In genomic region chr17:36496018-36496789, GRCh38 we compare ENCODE assay signal across 19 cellular contexts. TPM values are rescaled to one million over a fixed set of nuclear protein-coding genes. Genes with fewer than 3 reads are reported as not detected.
DNase-seq lines count a peak whose midpoint lies in the region; ATAC-seq, FAIRE-seq and TF ChIP-seq lines count a peak whose summit lies in the region.
"Had no signal": no experiment of that assay in that cellular context is flagged by ENCODE, and none has a peak within 500 bp of the region (broad histone marks: within the 10 kb centered on the region; RNA-seq: fewer than 3 reads in every experiment).

No MANE protein-coding gene starts in this region.

- H3K36me3 ChIP-seq in astrocyte (ENCODE audit: insufficient read depth, low read length) (peaks cover 47% of the 10 kb centered on the region), kidney (ENCODE audit: control insufficient read depth in 1 of 2, insufficient read depth in 2 of 2, low read length in 2 of 2) (peaks cover 43 to 66% of the 10 kb centered on the region in 2 donors)

- no peak overlapping the region for H3K4me3 ChIP-seq in astrocyte (ENCODE audit: insufficient read depth, low read depth, low read length)
- no peak overlapping the region for H3K4me3 ChIP-seq in kidney (ENCODE audit: low read length in 2 of 2)
- H3K4me3 ChIP-seq: gastroesophageal sphincter, MG63, SK-N-MC, smooth muscle cell, thoracic aorta had no signal

- peaks cover 9% of the 10 kb centered on the region for H3K79me2 ChIP-seq in astrocyte (ENCODE audit: insufficient read depth, low read length)

- H3K9me3 Mint-ChIP-seq in activated CD8-positive, alpha-beta T cell treated with anti-CD3 and anti-CD28 coated beads for 36 hours: no peaks in the 10 kb centered on the region
- no peaks in the 10 kb centered on the region for H3K9me3 Mint-ChIP-seq in activated CD8-positive, alpha-beta T cell treated with anti-CD3 and anti-CD28 coated beads, Interleukin-2, amount 10 ng/mL, durations not matched to agents 7 days and 5 days (ENCODE audit: insufficient read depth)
- H3K9me3 Mint-ChIP-seq in astrocyte (ENCODE audit: unreplicated experiment): no peaks in the 10 kb centered on the region
- H3K9me3 Mint-ChIP-seq in stimulated activated effector memory CD8-positive, alpha-beta T cell treated with anti-CD3 and anti-CD28 coated beads, Interleukin-12 subunit alpha, Interleukin-12 subunit beta, amount 100 ng/mL, for 72 hours: no peaks in the 10 kb centered on the region

- H3K27ac Mint-ChIP-seq in activated CD8-positive, alpha-beta T cell treated with anti-CD3 and anti-CD28 coated beads for 36 hours: peak overlapping the region; percentile 64
- H3K27ac Mint-ChIP-seq in activated CD8-positive, alpha-beta T cell treated with anti-CD3 and anti-CD28 coated beads, Interleukin-2, amount 10 ng/mL, durations not matched to agents 7 days and 5 days: no peak overlapping the region
- peak overlapping the region; percentile 89 for H3K27ac Mint-ChIP-seq in astrocyte (ENCODE audit: unreplicated experiment)
- H3K27ac Mint-ChIP-seq in stimulated activated effector memory CD8-positive, alpha-beta T cell treated with anti-CD3 and anti-CD28 coated beads, Interleukin-12 subunit alpha, Interleukin-12 subunit beta, amount 100 ng/mL, for 72 hours: peak overlapping the region; percentile 71

- no peak for TF ChIP-seq CTCF in activated CD8-positive, alpha-beta T cell treated with anti-CD3 and anti-CD28 coated beads for 36 hours (IDR thresholded peaks at IDR 0.05)
- no peak for TF ChIP-seq CTCF in astrocyte (IDR thresholded peaks at IDR 0.05; ENCODE audit: insufficient read depth, low read depth, low read length)
- TF ChIP-seq CTCF in kidney (IDR thresholded peaks at IDR 0.05; ENCODE audit: borderline replicate concordance, extremely low read depth, insufficient read depth): no peak

- peaks cover 42% of the 10 kb centered on the region for H3K36me3 Mint-ChIP-seq in activated CD8-positive, alpha-beta T cell treated with anti-CD3 and anti-CD28 coated beads for 36 hours (ENCODE audit: low read depth)
- peaks cover 56% of the 10 kb centered on the region for H3K36me3 Mint-ChIP-seq in activated CD8-positive, alpha-beta T cell treated with anti-CD3 and anti-CD28 coated beads, Interleukin-2, amount 10 ng/mL, durations not matched to agents 7 days and 5 days (ENCODE audit: low read depth)
- peaks cover 15% of the 10 kb centered on the region for H3K36me3 Mint-ChIP-seq in astrocyte (ENCODE audit: low read depth, unreplicated experiment)
- peaks cover 100% of the 10 kb centered on the region for H3K36me3 Mint-ChIP-seq in stimulated activated effector memory CD8-positive, alpha-beta T cell treated with anti-CD3 and anti-CD28 coated beads, Interleukin-12 subunit alpha, Interleukin-12 subunit beta, amount 100 ng/mL, for 72 hours

- H3K27ac ChIP-seq in astrocyte (ENCODE audit: low read depth, low read length) (no peak overlapping the region), kidney (ENCODE audit: low read depth in 2 of 2, low read length in 2 of 2) (no peak overlapping the region)
- H3K27ac ChIP-seq: gastroesophageal sphincter, thoracic aorta had no signal

- no peaks in the 10 kb centered on the region for H3K27me3 ChIP-seq in astrocyte (ENCODE audit: insufficient read depth, low read length)
- H3K27me3 ChIP-seq: gastroesophageal sphincter, MG63 had no signal

- no peak for DNase-seq in activated CD8-positive, alpha-beta T cell treated with anti-CD3 and anti-CD28 coated beads for 36 hours
- DNase-seq in activated CD8-positive, alpha-beta T cell treated with anti-CD3 and anti-CD28 coated beads, Interleukin-2, amount 10 ng/mL, durations not matched to agents 7 days and 5 days: no peak
- DNase-seq in astrocyte (ENCODE audit: low read depth) (no peak), kidney (peak; percentile 27), ureter (ENCODE audit: low spot score) (no peak), NCI-H187 treated with DMSO at 0.1 percent for 48 hours (lab: John Stamatoyannopoulos, UW) (no peak)
- DNase-seq in stimulated activated effector memory CD8-positive, alpha-beta T cell treated with anti-CD3 and anti-CD28 coated beads, Interleukin-12 subunit alpha, Interleukin-12 subunit beta, amount 100 ng/mL, for 72 hours (ENCODE audit: low spot score in 2 of 2): no peak
- no peak for DNase-seq in activated CD8-positive, alpha-beta memory T cell treated with anti-CD3 and anti-CD28 coated beads, Interleukin-2, amount 50 U/mL, for 48 hours
- DNase-seq: activated T-cell treated with anti-CD3 and anti-CD28 coated beads for 4 hours; effector memory CD4-positive, alpha-beta T cell; left cardiac atrium; MG63; NCI-H2171 had no signal

- H3K4me1 ChIP-seq in astrocyte (ENCODE audit: insufficient read depth, low read length): no peaks in the 10 kb centered on the region
- no peaks in the 10 kb centered on the region for H3K4me1 ChIP-seq in kidney (ENCODE audit: control insufficient read depth in 1 of 2, insufficient read depth in 1 of 2, low read depth in 1 of 2, low read length in 2 of 2)
- H3K4me1 ChIP-seq: gastroesophageal sphincter had no signal

- CTCF ChIA-PET in activated CD8-positive, alpha-beta T cell treated with anti-CD3 and anti-CD28 coated beads for 36 hours (lab: Charles Lee): no interaction called here
- CTCF ChIA-PET in activated CD8-positive, alpha-beta T cell treated with anti-CD3 and anti-CD28 coated beads, Interleukin-2, amount 10 ng/mL, durations not matched to agents 7 days and 5 days (lab: Charles Lee): no interaction called here

- peaks cover 27% of the 10 kb centered on the region for H4K20me1 ChIP-seq in astrocyte (ENCODE audit: insufficient read depth, low read length)

- no peak for ATAC-seq in activated CD8-positive, alpha-beta T cell treated with anti-CD3 and anti-CD28 coated beads for 36 hours
- ATAC-seq in activated CD8-positive, alpha-beta T cell treated with anti-CD3 and anti-CD28 coated beads, Interleukin-2, amount 10 ng/mL, durations not matched to agents 7 days and 5 days: no peak
- ATAC-seq in stimulated activated effector memory CD8-positive, alpha-beta T cell treated with anti-CD3 and anti-CD28 coated beads, Interleukin-12 subunit alpha, Interleukin-12 subunit beta, amount 100 ng/mL, for 72 hours: no peak
- ATAC-seq: gastroesophageal sphincter, HCT116 had no signal

- H3K27me3 Mint-ChIP-seq in activated CD8-positive, alpha-beta T cell treated with anti-CD3 and anti-CD28 coated beads for 36 hours: no peaks in the 10 kb centered on the region
- H3K27me3 Mint-ChIP-seq in activated CD8-positive, alpha-beta T cell treated with anti-CD3 and anti-CD28 coated beads, Interleukin-2, amount 10 ng/mL, durations not matched to agents 7 days and 5 days (ENCODE audit: low read depth): no peaks in the 10 kb centered on the region
- H3K27me3 Mint-ChIP-seq in astrocyte (ENCODE audit: low read depth, unreplicated experiment): no peaks in the 10 kb centered on the region

- H3K9ac ChIP-seq in astrocyte (ENCODE audit: low read length) (peak overlapping the region; percentile 18), kidney (ENCODE audit: low read length in 2 of 2) (no peak overlapping the region)

- no peak overlapping the region for H3K4me3 Mint-ChIP-seq in activated CD8-positive, alpha-beta T cell treated with anti-CD3 and anti-CD28 coated beads for 36 hours
- no peak overlapping the region for H3K4me3 Mint-ChIP-seq in activated CD8-positive, alpha-beta T cell treated with anti-CD3 and anti-CD28 coated beads, Interleukin-2, amount 10 ng/mL, durations not matched to agents 7 days and 5 days
- no peak overlapping the region for H3K4me3 Mint-ChIP-seq in astrocyte (ENCODE audit: unreplicated experiment)
- H3K4me3 Mint-ChIP-seq in stimulated activated effector memory CD8-positive, alpha-beta T cell treated with anti-CD3 and anti-CD28 coated beads, Interleukin-12 subunit alpha, Interleukin-12 subunit beta, amount 100 ng/mL, for 72 hours: no peak overlapping the region

- intact Hi-C loops in activated CD8-positive, alpha-beta T cell treated with anti-CD3 and anti-CD28 coated beads for 36 hours (cut with micrococcal nuclease): no loop called here
- intact Hi-C loops in kidney (cut with DNase I): no loop called here

- FAIRE-seq in astrocyte (lab: Jason Lieb, UNC) (no peak), kidney (lab: Jason Lieb, UNC) (no peak)
- FAIRE-seq: A204.1 had no signal

- POLR2A ChIA-PET in activated CD8-positive, alpha-beta T cell treated with anti-CD3 and anti-CD28 coated beads for 36 hours (lab: Charles Lee): interaction anchor here (1.0 kb wide), 1 partner anchor 28 kb away, joined by 3 read pairs; no protein-coding TSS in a partner anchor
- POLR2A ChIA-PET in activated CD8-positive, alpha-beta T cell treated with anti-CD3 and anti-CD28 coated beads, Interleukin-2, amount 10 ng/mL, durations not matched to agents 7 days and 5 days (lab: Charles Lee): interaction anchor here (0.6 to 0.9 kb wide), 2 partner anchors 12 to 1112 kb away, joined by 3 read pairs; no protein-coding TSS in a partner anchor

- H2AFZ ChIP-seq in astrocyte (ENCODE audit: low read depth, low read length): no peak overlapping the region

- H3K4me2 ChIP-seq in astrocyte (ENCODE audit: low read length): no peak overlapping the region
- H3K4me2 ChIP-seq: smooth muscle cell had no signal

- peaks cover 8% of the 10 kb centered on the region for H3K4me1 Mint-ChIP-seq in activated CD8-positive, alpha-beta T cell treated with anti-CD3 and anti-CD28 coated beads for 36 hours (ENCODE audit: low read depth)
- H3K4me1 Mint-ChIP-seq in activated CD8-positive, alpha-beta T cell treated with anti-CD3 and anti-CD28 coated beads, Interleukin-2, amount 10 ng/mL, durations not matched to agents 7 days and 5 days (ENCODE audit: low read depth): peaks cover 4% of the 10 kb centered on the region
- peaks cover 15% of the 10 kb centered on the region for H3K4me1 Mint-ChIP-seq in astrocyte (ENCODE audit: low read depth, unreplicated experiment)
- H3K4me1 Mint-ChIP-seq in stimulated activated effector memory CD8-positive, alpha-beta T cell treated with anti-CD3 and anti-CD28 coated beads, Interleukin-12 subunit alpha, Interleukin-12 subunit beta, amount 100 ng/mL, for 72 hours: peaks cover 14% of the 10 kb centered on the region

- H3K9me3 ChIP-seq in astrocyte (ENCODE audit: insufficient read depth, low read depth, low read length) (no peaks in the 10 kb centered on the region), kidney (ENCODE audit: control insufficient read depth in 1 of 2, low read length in 2 of 2) (no peaks in the 10 kb centered on the region)
- H3K9me3 ChIP-seq: gastroesophageal sphincter, MG63, thoracic aorta had no signal

RNA-seq across cellular contexts. Expression of gene ZNHIT3, which starts 9.7 kb away (rescaled TPM):
- total RNA-seq in activated CD8-positive, alpha-beta T cell treated with anti-CD3 and anti-CD28 coated beads for 36 hours: 10 to 100 TPM; 46.5 to 50.5 TPM
- 10 to 100 TPM; 32.2 to 33.7 TPM for total RNA-seq in activated CD8-positive, alpha-beta T cell treated with anti-CD3 and anti-CD28 coated beads, Interleukin-2, amount 10 ng/mL, durations not matched to agents 7 days and 5 days
- total RNA-seq in astrocyte (26.4 and 29.4 TPM in 2 replicates), kidney (25.4 TPM), ureter (28.7 TPM)
- polyA plus RNA-seq in kidney (ENCODE audit: insufficient read depth, low read depth, low replicate concordance): 60.9 TPM

RNA-seq across cellular contexts. Expression of gene MYO19, which starts 38.5 kb away (rescaled TPM):
- total RNA-seq in activated CD8-positive, alpha-beta T cell treated with anti-CD3 and anti-CD28 coated beads for 36 hours: 100 to 1,000 TPM; 106 to 114 TPM
- 100 to 1,000 TPM; 136 to 142 TPM for total RNA-seq in activated CD8-positive, alpha-beta T cell treated with anti-CD3 and anti-CD28 coated beads, Interleukin-2, amount 10 ng/mL, durations not matched to agents 7 days and 5 days
- 41.0 and 42.9 TPM in 2 replicates for total RNA-seq in astrocyte
- 74.7 TPM for total RNA-seq in kidney
- polyA plus RNA-seq in kidney (ENCODE audit: insufficient read depth, low read depth, low replicate concordance): 28.9 TPM
- 93.7 TPM for total RNA-seq in ureter

RNA-seq across cellular contexts. Expression of gene PIGW, which starts 38.6 kb away (rescaled TPM):
- 10 to 100 TPM; 11.0 to 11.9 TPM for total RNA-seq in activated CD8-positive, alpha-beta T cell treated with anti-CD3 and anti-CD28 coated beads for 36 hours
- 10 to 100 TPM in 1 of 2 experiments, 1 to 10 TPM in 1; 8.0 to 11.7 TPM for total RNA-seq in activated CD8-positive, alpha-beta T cell treated with anti-CD3 and anti-CD28 coated beads, Interleukin-2, amount 10 ng/mL, durations not matched to agents 7 days and 5 days
- 7.5 and 8.4 TPM in 2 replicates for total RNA-seq in astrocyte
- 11.1 TPM for total RNA-seq in kidney
- 4.7 TPM for polyA plus RNA-seq in kidney (ENCODE audit: insufficient read depth, low read depth, low replicate concordance)
- 17.2 TPM for total RNA-seq in ureter

RNA-seq across cellular contexts. Expression of gene GGNBP2, which starts 48.5 kb away (rescaled TPM):
- total RNA-seq in activated CD8-positive, alpha-beta T cell treated with anti-CD3 and anti-CD28 coated beads for 36 hours: 10 to 100 TPM; 82.9 to 87.4 TPM
- 100 to 1,000 TPM; 112 to 122 TPM for total RNA-seq in activated CD8-positive, alpha-beta T cell treated with anti-CD3 and anti-CD28 coated beads, Interleukin-2, amount 10 ng/mL, durations not matched to agents 7 days and 5 days
- total RNA-seq in astrocyte (80.0 and 80.8 TPM in 2 replicates), kidney (86.8 TPM), ureter (109 TPM)
- polyA plus RNA-seq in kidney (ENCODE audit: insufficient read depth, low read depth, low replicate concordance): 43.0 TPM
